7 cellular contexts compared by ENCODE assay signal in the genomic region with DNA sequence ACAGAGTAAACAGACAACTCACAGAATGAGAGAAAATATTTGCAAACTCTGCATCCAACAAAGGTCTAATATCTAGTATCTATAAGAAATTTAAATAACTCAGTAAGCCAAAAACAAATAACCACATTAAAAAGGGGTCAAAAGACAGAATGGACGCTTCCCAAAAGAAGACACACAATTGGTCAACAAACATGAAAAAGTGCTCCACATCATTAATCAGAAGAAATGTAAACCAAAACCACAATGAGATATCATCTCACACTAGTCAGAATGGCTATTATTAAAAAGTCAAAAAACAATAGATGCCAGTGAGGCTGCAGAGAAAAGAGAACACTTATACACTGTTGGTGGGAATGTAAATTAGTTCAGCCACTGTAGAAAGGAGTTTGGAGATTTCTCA. TPM values are rescaled to one million over a fixed set of nuclear protein-coding genes. Genes with fewer than 3 reads are reported as not detected.
DNase-seq lines count a peak whose midpoint lies in the region; ATAC-seq, FAIRE-seq and TF ChIP-seq lines count a peak whose summit lies in the region.
"Not testable (repeated sequence)": the region's sequence is repeated elsewhere in the genome, so short reads cannot be mapped to it uniquely, and the experiment has no call there.

No MANE protein-coding gene starts in this region.

- not testable (repeated sequence) for BruUV-seq in PC-9 (replicated peaks; lab: Mats Ljungman, UMichigan)

- not testable (repeated sequence) for H4K20me1 ChIP-seq in PC-9 (ENCODE audit: insufficient read depth)

- H3K36me3 Mint-ChIP-seq in activated T-helper 17 cell treated with anti-CD3 and anti-CD28 coated beads, Interleukin-2, amount 50 U/mL, for 72 hours (ENCODE audit: low read depth) = peaks cover 11% of the 10 kb centered on the region

- peak overlapping the region; percentile 64 for H3K4me2 ChIP-seq in PC-9

- peaks cover 49% of the 10 kb centered on the region for H3K4me1 ChIP-seq in PC-9 (replicated peaks; ENCODE audit: insufficient read depth)

- peaks cover 18% of the 10 kb centered on the region; the same call in 1 of the 2 replicates for H3K9me3 ChIP-seq in PC-9 (ENCODE audit: insufficient read depth, low read depth)

- H3K9me2 ChIP-seq in PC-9 (ENCODE audit: insufficient read depth) = not testable (repeated sequence)

- peaks cover 30% of the 10 kb centered on the region for H3K4me1 Mint-ChIP-seq in activated T-helper 17 cell treated with anti-CD3 and anti-CD28 coated beads, Interleukin-2, amount 50 U/mL, for 72 hours

- peak; percentile 98 for FAIRE-seq in endometrium (lab: Jason Lieb, UNC)

- peak overlapping the region; percentile 98 for H3K27ac ChIP-seq in PC-9

- not testable (repeated sequence) for H2AFZ ChIP-seq in PC-9

- not testable (repeated sequence) for H3K36me3 ChIP-seq in PC-9 (ENCODE audit: low read depth)

- DNase-seq in COR-L47 (lab: John Stamatoyannopoulos, UW) = peak; percentile 8
- DNase-seq in LHCN-M2 (ENCODE audit: low read depth) = peak; percentile 48
- peak in 1 of 2 experiments; percentile 74 for DNase-seq in PC-9
- DNase-seq in kidney tubule cell (ENCODE audit: low spot score) = peak; percentile 22
- DNase-seq in renal cortical epithelial cell (ENCODE audit: low read depth) = peak; percentile 52

- not testable (repeated sequence) for H3K27me3 Mint-ChIP-seq in activated T-helper 17 cell treated with anti-CD3 and anti-CD28 coated beads, Interleukin-2, amount 50 U/mL, for 72 hours

- CTCF ChIA-PET in PC-9 (lab: Charles Lee) = not testable (repeated sequence)

- TF ChIP-seq CTCF in PC-9 (conservative IDR thresholded peaks at IDR 0.05) = not testable (repeated sequence)

- H3K4me3 ChIP-seq in PC-9 = not testable (repeated sequence)

- H3K79me2 ChIP-seq in PC-9 (ENCODE audit: low read depth) = not testable (repeated sequence)

- H3K9me3 Mint-ChIP-seq in activated T-helper 17 cell treated with anti-CD3 and anti-CD28 coated beads, Interleukin-2, amount 50 U/mL, for 72 hours = peaks cover 10% of the 10 kb centered on the region

- peaks cover 39% of the 10 kb centered on the region for H3F3A ChIP-seq in PC-9 (ENCODE audit: insufficient read depth, low read depth)

- peak overlapping the region; percentile 93 for H3K27ac Mint-ChIP-seq in activated T-helper 17 cell treated with anti-CD3 and anti-CD28 coated beads, Interleukin-2, amount 50 U/mL, for 72 hours

- ATAC-seq in activated T-helper 17 cell treated with anti-CD3 and anti-CD28 coated beads, Interleukin-2, amount 50 U/mL, for 72 hours (replicated peaks) = not testable (repeated sequence)

- H3K27me3 ChIP-seq in PC-9 (ENCODE audit: insufficient read depth, low read depth) = not testable (repeated sequence)

- POLR2A ChIA-PET in PC-9 (lab: Charles Lee; ENCODE audit: unreplicated experiment) = not testable (repeated sequence)

- H3K4me3 Mint-ChIP-seq in activated T-helper 17 cell treated with anti-CD3 and anti-CD28 coated beads, Interleukin-2, amount 50 U/mL, for 72 hours = not testable (repeated sequence)

- intact Hi-C loops in PC-9 (cut with micrococcal nuclease; ENCODE audit: unreplicated experiment) = loop anchor here (2.0 kb wide), 1 partner anchor 333 kb away; no protein-coding TSS in a partner anchor

RNA-seq across cellular contexts. Expression of gene ATP2B1, which starts 49.3 kb away (rescaled TPM):
- total RNA-seq in LHCN-M2 (2014; rRNA removed) (467 and 521 TPM in 2 replicates), PC-9 (2021) (29.4 and 32.0 TPM in 2 replicates), renal cortical epithelial cell (81.6 and 117 TPM in 2 replicates)
- polyA plus RNA-seq in LHCN-M2 (2012) = 134 TPM
- 10 to 100 TPM; 21.1 to 27.0 TPM for total RNA-seq in activated T-helper 17 cell treated with anti-CD3 and anti-CD28 coated beads, Interleukin-2, amount 50 U/mL, for 72 hours
